Comparison of ENCODE assay signal across 1 cellular context in genomic region chr20:50308166-50308512, GRCh38.
TF ChIP-seq lines count a peak whose summit lies in the region.

No MANE protein-coding gene starts in this region.

TF ChIP-seq in HepG2, 621 proteins besides CTCF, POLR2A, EP300 and RAD21 (continued from another document and continues in another):
- TF ChIP-seq USF2 (IDR thresholded peaks at IDR 0.05; ENCODE audit: low read depth, low read length) = no peak
- no peak for TF ChIP-seq USF2 (CRISPR knock-in tag; IDR thresholded peaks at IDR 0.05; ENCODE audit: borderline replicate concordance)
- no peak for TF ChIP-seq GRHL1 (CRISPR knock-in tag; conservative IDR thresholded peaks at IDR 0.05)
- no peak; the same call in 1 of the 2 replicates for TF ChIP-seq SALL1 (CRISPR knock-in tag; IDR thresholded peaks at IDR 0.05)
- no peak for TF ChIP-seq ZNF234 (CRISPR knock-in tag; conservative IDR thresholded peaks at IDR 0.05)
- TF ChIP-seq ETV6 (CRISPR knock-in tag; conservative IDR thresholded peaks at IDR 0.05) = 0 out of 2 replicates have a peak, but pooled peaks have one; percentile 11
- TF ChIP-seq CBX1 (IDR thresholded peaks at IDR 0.05; ENCODE audit: low read depth) = no peak
- TF ChIP-seq ZNF567 (CRISPR knock-in tag; IDR thresholded peaks at IDR 0.05; ENCODE audit: borderline replicate concordance) = no peak
- no peak for TF ChIP-seq HOXA7 (CRISPR knock-in tag; IDR thresholded peaks at IDR 0.05)
- no peak for TF ChIP-seq NFIB (CRISPR knock-in tag; IDR thresholded peaks at IDR 0.05; ENCODE audit: borderline replicate concordance)
- no peak for TF ChIP-seq THAP11 (CRISPR knock-in tag; IDR thresholded peaks at IDR 0.05)
- no peak for TF ChIP-seq SNAPC5 (CRISPR knock-in tag; IDR thresholded peaks at IDR 0.05; ENCODE audit: borderline replicate concordance)
- peak; percentile 10; the same call in 1 of the 2 replicates for TF ChIP-seq SMAD3 (CRISPR knock-in tag; IDR thresholded peaks at IDR 0.05)
- no peak for TF ChIP-seq SIX1 (CRISPR knock-in tag; IDR thresholded peaks at IDR 0.05; ENCODE audit: borderline replicate concordance)
- peak; percentile 35 for TF ChIP-seq SP4 (CRISPR knock-in tag; IDR thresholded peaks at IDR 0.05)
- TF ChIP-seq ZNF275 (CRISPR knock-in tag; IDR thresholded peaks at IDR 0.05; ENCODE audit: borderline replicate concordance) = no peak
- no peak for TF ChIP-seq RARG (CRISPR knock-in tag; IDR thresholded peaks at IDR 0.05; ENCODE audit: low read depth)
- TF ChIP-seq PRPF4 (IDR thresholded peaks at IDR 0.05; ENCODE audit: low read depth, low read length, poor library complexity, severe bottlenecking) = no peak
- no peak for TF ChIP-seq ZNF24 (IDR thresholded peaks at IDR 0.05)
- TF ChIP-seq SP5 (CRISPR knock-in tag; IDR thresholded peaks at IDR 0.05; ENCODE audit: borderline replicate concordance, low read depth) = no peak
- no peak for TF ChIP-seq ZBTB40 (IDR thresholded peaks at IDR 0.05)
- TF ChIP-seq ZBTB40 (CRISPR knock-in tag; IDR thresholded peaks at IDR 0.05) = no peak
- TF ChIP-seq ZNF878 (CRISPR knock-in tag; IDR thresholded peaks at IDR 0.05) = no peak; the same call in 1 of the 2 replicates
- no peak for TF ChIP-seq KAT7 (CRISPR knock-in tag; IDR thresholded peaks at IDR 0.05; ENCODE audit: borderline replicate concordance)
- no peak for TF ChIP-seq ZNF513 (CRISPR knock-in tag; conservative IDR thresholded peaks at IDR 0.05)
- TF ChIP-seq ATF7-NPFF (CRISPR knock-in tag; IDR thresholded peaks at IDR 0.05; ENCODE audit: low read depth) = 0 out of 2 replicates have a peak, but pooled peaks have one; percentile 25
- TF ChIP-seq ZNF646 (CRISPR knock-in tag; IDR thresholded peaks at IDR 0.05) = no peak
- no peak for TF ChIP-seq ZBTB46 (CRISPR knock-in tag; IDR thresholded peaks at IDR 0.05; ENCODE audit: borderline replicate concordance)
- no peak for TF ChIP-seq BATF2 (CRISPR knock-in tag; IDR thresholded peaks at IDR 0.05)
- no peak for TF ChIP-seq NAIF1 (CRISPR knock-in tag; IDR thresholded peaks at IDR 0.05; ENCODE audit: borderline replicate concordance)
- 0 out of 2 replicates have a peak, but pooled peaks have one; percentile 27 for TF ChIP-seq MIXL1 (CRISPR knock-in tag; IDR thresholded peaks at IDR 0.05)
